ENCODE assay signal across 1 cellular context in the genomic region with DNA sequence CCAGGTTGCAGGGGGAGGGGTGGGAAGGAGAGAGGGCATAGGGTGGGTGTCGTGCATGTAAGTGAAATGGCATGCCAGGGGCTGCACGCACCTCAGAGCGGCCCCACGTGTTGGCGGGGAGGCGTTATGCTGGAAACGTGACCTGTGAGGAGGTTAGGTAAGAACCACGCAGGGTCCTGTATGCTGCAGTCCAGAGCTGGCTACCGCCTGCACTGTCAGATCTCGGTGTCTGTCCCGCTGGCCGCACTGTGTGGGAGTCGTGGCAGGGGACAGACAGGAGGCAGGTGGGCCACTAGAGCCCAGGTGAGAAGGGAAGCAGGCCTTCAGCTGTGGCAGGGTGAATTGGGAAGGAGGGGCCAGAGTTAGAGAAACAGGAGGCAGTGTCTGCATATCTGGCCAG.
TF ChIP-seq lines count a peak whose summit lies in the region.

No MANE protein-coding gene starts in this region.

TF ChIP-seq in WTC11, 78 proteins besides CTCF, POLR2A, EP300 and RAD21 (continued from another document):
- TF ChIP-seq PRDM15 (CRISPR knock-in tag; IDR thresholded peaks at IDR 0.05) (no peak), IRF2 (CRISPR knock-in tag; IDR thresholded peaks at IDR 0.05; ENCODE audit: borderline replicate concordance, low read depth) (no peak), TEAD1 (CRISPR knock-in tag; IDR thresholded peaks at IDR 0.05) (no peak), SOX15 (CRISPR knock-in tag; IDR thresholded peaks at IDR 0.05) (no peak), SP1 (CRISPR knock-in tag; conservative IDR thresholded peaks at IDR 0.05) (no peak), FOXK1 (CRISPR knock-in tag; IDR thresholded peaks at IDR 0.05) (no peak), NR1H2 (CRISPR knock-in tag; IDR thresholded peaks at IDR 0.05) (no peak), ATF3 (CRISPR knock-in tag; conservative IDR thresholded peaks at IDR 0.05) (no peak), TCF7 (CRISPR knock-in tag; IDR thresholded peaks at IDR 0.05; ENCODE audit: low read depth) (no peak)
- TF ChIP-seq, protein P1, sequence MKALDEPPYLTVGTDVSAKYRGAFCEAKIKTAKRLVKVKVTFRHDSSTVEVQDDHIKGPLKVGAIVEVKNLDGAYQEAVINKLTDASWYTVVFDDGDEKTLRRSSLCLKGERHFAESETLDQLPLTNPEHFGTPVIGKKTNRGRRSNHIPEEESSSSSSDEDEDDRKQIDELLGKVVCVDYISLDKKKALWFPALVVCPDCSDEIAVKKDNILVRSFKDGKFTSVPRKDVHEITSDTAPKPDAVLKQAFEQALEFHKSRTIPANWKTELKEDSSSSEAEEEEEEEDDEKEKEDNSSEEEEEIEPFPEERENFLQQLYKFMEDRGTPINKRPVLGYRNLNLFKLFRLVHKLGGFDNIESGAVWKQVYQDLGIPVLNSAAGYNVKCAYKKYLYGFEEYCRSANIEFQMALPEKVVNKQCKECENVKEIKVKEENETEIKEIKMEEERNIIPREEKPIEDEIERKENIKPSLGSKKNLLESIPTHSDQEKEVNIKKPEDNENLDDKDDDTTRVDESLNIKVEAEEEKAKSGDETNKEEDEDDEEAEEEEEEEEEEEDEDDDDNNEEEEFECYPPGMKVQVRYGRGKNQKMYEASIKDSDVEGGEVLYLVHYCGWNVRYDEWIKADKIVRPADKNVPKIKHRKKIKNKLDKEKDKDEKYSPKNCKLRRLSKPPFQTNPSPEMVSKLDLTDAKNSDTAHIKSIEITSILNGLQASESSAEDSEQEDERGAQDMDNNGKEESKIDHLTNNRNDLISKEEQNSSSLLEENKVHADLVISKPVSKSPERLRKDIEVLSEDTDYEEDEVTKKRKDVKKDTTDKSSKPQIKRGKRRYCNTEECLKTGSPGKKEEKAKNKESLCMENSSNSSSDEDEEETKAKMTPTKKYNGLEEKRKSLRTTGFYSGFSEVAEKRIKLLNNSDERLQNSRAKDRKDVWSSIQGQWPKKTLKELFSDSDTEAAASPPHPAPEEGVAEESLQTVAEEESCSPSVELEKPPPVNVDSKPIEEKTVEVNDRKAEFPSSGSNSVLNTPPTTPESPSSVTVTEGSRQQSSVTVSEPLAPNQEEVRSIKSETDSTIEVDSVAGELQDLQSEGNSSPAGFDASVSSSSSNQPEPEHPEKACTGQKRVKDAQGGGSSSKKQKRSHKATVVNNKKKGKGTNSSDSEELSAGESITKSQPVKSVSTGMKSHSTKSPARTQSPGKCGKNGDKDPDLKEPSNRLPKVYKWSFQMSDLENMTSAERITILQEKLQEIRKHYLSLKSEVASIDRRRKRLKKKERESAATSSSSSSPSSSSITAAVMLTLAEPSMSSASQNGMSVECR (CRISPR knock-in tag; IDR thresholded peaks at IDR 0.05; ENCODE audit: borderline replicate concordance) = no peak
